In the genomic region with DNA sequence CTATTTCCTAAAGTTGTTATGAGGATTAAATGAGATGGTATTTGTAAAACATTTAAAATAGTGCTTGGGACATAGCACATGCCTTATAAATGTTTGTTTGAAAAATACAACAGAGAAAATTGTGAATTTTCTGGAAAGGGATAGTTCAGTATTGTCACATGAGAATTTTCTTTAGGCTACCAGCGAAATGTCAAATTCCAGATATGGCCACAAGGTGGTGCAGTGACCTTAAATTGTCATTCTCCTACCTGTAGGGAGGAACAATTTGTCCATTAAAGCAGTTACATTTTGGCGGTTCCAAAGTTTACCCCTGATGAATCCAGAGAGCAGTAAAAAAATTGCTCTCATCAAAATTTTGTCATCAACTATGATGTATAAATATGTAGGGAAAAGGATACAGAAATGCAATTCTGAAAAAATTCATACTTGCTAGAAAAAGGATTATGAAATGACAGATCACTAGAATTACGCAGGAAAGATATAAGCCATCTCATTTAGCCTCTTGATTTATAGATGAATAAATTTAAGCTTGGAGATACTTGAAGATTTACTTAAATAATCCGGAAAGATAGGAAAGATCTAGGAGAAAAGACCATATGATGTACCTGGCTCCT, we compare ENCODE assay signal across 8 cellular contexts. TPM values are rescaled to one million over a fixed set of nuclear protein-coding genes. Genes with fewer than 3 reads are reported as not detected.
DNase-seq lines count a peak whose midpoint lies in the region; ATAC-seq and TF ChIP-seq lines count a peak whose summit lies in the region.

No MANE protein-coding gene starts in this region.

- no peaks in the 10 kb centered on the region for H3K27me3 ChIP-seq in Panc1 (ENCODE audit: control insufficient read depth, insufficient read depth, low read length)
- H3K27me3 ChIP-seq in ovary, result no peaks in the 10 kb centered on the region
- H3K27me3 ChIP-seq in transverse colon, result peaks cover 5% of the 10 kb centered on the region

- POLR2A ChIA-PET in Panc1 (lab: Charles Lee), result no interaction called here

- H3K36me3 ChIP-seq in Panc1 (ENCODE audit: control insufficient read depth, insufficient read depth, low read length) (no peaks in the 10 kb centered on the region), ovary (no peaks in the 10 kb centered on the region), transverse colon (no peaks in the 10 kb centered on the region)

- no peaks in the 10 kb centered on the region for H3K4me1 Mint-ChIP-seq in activated T-cell treated with anti-CD3 and anti-CD28 coated beads, Interleukin-2, amount 50 U/mL, for 72 hours (ENCODE audit: low read depth)

- in situ Hi-C loops in Panc1 (cut with HindIII; ENCODE audit: low pct_unique_long_range_greater_than_20kb, low sequenced_read_pairs), result no loop called here
- in situ Hi-C loops in transverse colon (cut with MboI; ENCODE audit: low pct_ligation_motif_present in 1 of 4, low pct_unique_long_range_greater_than_20kb in 1 of 4, low sequenced_read_pairs in 3 of 4), result loop anchor here in 3 of 4 donors (5.0 to 25.0 kb wide), 2 partner anchors 133 to 608 kb away; no protein-coding TSS in a partner anchor

- H3K4me3 Mint-ChIP-seq in activated T-cell treated with anti-CD3 and anti-CD28 coated beads, Interleukin-2, amount 50 U/mL, for 72 hours, result no peak overlapping the region

- no peak overlapping the region for H3K4me3 ChIP-seq in Panc1 (ENCODE audit: low read depth in 2 of 2, low read length in 2 of 2)
- H3K4me3 ChIP-seq in fibroblast of villous mesenchyme (ENCODE audit: low read depth, low read length), result no peak overlapping the region
- no peak overlapping the region for H3K4me3 ChIP-seq in ovary
- H3K4me3 ChIP-seq in transverse colon, result no peak overlapping the region

- H3K4me1 ChIP-seq in Panc1 (ENCODE audit: control insufficient read depth, insufficient read depth, low read length) (no peaks in the 10 kb centered on the region), ovary (ENCODE audit: insufficient read depth) (no peaks in the 10 kb centered on the region), transverse colon (no peaks in the 10 kb centered on the region)

- H3K27ac Mint-ChIP-seq in activated T-cell treated with anti-CD3 and anti-CD28 coated beads, Interleukin-2, amount 50 U/mL, for 72 hours, result no peak overlapping the region

- peaks cover 10% of the 10 kb centered on the region in 2 donors for H3K9me3 Mint-ChIP-seq in activated T-cell treated with anti-CD3 and anti-CD28 coated beads, Interleukin-2, amount 50 U/mL, for 72 hours

- WGBS in ovary, 3 donors, result 26 to 35% (median 30%) methylated on average over 4 of the region's 4 CpGs
- WGBS in transverse colon (ENCODE audit: low coverage in 1 of 2), 2 donors, result 26 to 30% methylated on average over 4 of the region's 4 CpGs

- no peaks in the 10 kb centered on the region; the same call in 1 of the 2 replicates for H3K9me3 ChIP-seq in Panc1 (ENCODE audit: control insufficient read depth, insufficient read depth, low read depth, low read length)
- H3K9me3 ChIP-seq in ovary, result no peaks in the 10 kb centered on the region
- H3K9me3 ChIP-seq in transverse colon, result peaks cover 5 to 10% of the 10 kb centered on the region in 2 donors

- DNase-seq in DMS53 treated with DMSO at 0.1 percent for 48 hours (lab: John Stamatoyannopoulos, UW; ENCODE audit: unreplicated experiment) (peak; percentile 23), HS-5 (ENCODE audit: low read depth) (peak; percentile 26), Panc1 (ENCODE audit: low read depth, low spot score) (no peak), fibroblast of villous mesenchyme (ENCODE audit: low read depth) (peak; percentile 54), ovary (peak in 3 of 5 donors; percentile 26 to 61 (median 41)), transverse colon (peak; percentile 64)
- DNase-seq in activated T-cell treated with anti-CD3 and anti-CD28 coated beads, Interleukin-2, amount 50 U/mL, for 72 hours, result peak; percentile 56 to 69

- H3K27me3 Mint-ChIP-seq in activated T-cell treated with anti-CD3 and anti-CD28 coated beads, Interleukin-2, amount 50 U/mL, for 72 hours (ENCODE audit: low read depth), result no peaks in the 10 kb centered on the region

- TF ChIP-seq POLR2A in ovary (IDR thresholded peaks at IDR 0.05), result no peak
- TF ChIP-seq POLR2A in transverse colon (IDR thresholded peaks at IDR 0.05), result no peak

- no TSS peak for BruUV-seq in Panc1 (replicated peaks; lab: Mats Ljungman, UMichigan)

- H3K27ac ChIP-seq in Panc1 (ENCODE audit: low read length) (no peak overlapping the region), ovary (no peak overlapping the region), transverse colon (no peak overlapping the region)

- TF ChIP-seq EP300 in ovary (IDR thresholded peaks at IDR 0.05) (no peak), transverse colon (IDR thresholded peaks at IDR 0.05; ENCODE audit: low read depth) (no peak)

- CTCF ChIA-PET in Panc1 (lab: Charles Lee), result no interaction called here

- TF ChIP-seq CTCF in Panc1 (IDR thresholded peaks at IDR 0.05), result peak; percentile 60; the same call in 1 of the 2 replicates
- peak; percentile 73 for TF ChIP-seq CTCF in fibroblast of villous mesenchyme (IDR thresholded peaks at IDR 0.05; ENCODE audit: insufficient read depth, low read depth, low read length)
- peak in 2 of 3 donors; percentile 59 to 62 for TF ChIP-seq CTCF in ovary (IDR thresholded peaks at IDR 0.05)
- peak; percentile 76 to 86 (median 78) for TF ChIP-seq CTCF in transverse colon (IDR thresholded peaks at IDR 0.05)

- peak; percentile 56; the same call in 1 of the 2 replicates for ATAC-seq in Panc1
- no peak for ATAC-seq in activated T-cell treated with anti-CD3 and anti-CD28 coated beads, Interleukin-2, amount 50 U/mL, for 72 hours (replicated peaks in 1 of 2)
- ATAC-seq in HG03460 (IDR thresholded peaks at IDR 0.05; ENCODE audit: unreplicated experiment), result no peak

- intact Hi-C loops in Panc1 (cut with micrococcal nuclease; ENCODE audit: unreplicated experiment), result loop anchor here (1.0 to 5.0 kb wide), 2 partner anchors 73 to 134 kb away; no protein-coding TSS in a partner anchor
- intact Hi-C loops in ovary (cut with DNase I), result loop anchor here (5.0 to 10.0 kb wide), 3 partner anchors 133 to 615 kb away; no protein-coding TSS in a partner anchor
- intact Hi-C loops in transverse colon (cut with DNase I; ENCODE audit: low total_unique reads), result loop anchor here (2.0 to 10.0 kb wide), 2 partner anchors 133 to 615 kb away; no protein-coding TSS in a partner anchor

- H3K36me3 Mint-ChIP-seq in activated T-cell treated with anti-CD3 and anti-CD28 coated beads, Interleukin-2, amount 50 U/mL, for 72 hours (ENCODE audit: insufficient read depth in 2 of 2), result peaks cover 6 to 10% of the 10 kb centered on the region in 2 donors

RNA-seq across cellular contexts. Expression of a gene that starts 50.2 kb away (rescaled TPM):
- total RNA-seq in Panc1 (2021; ENCODE audit: unreplicated experiment) (not detected), fibroblast of villous mesenchyme (not detected in 2 replicates), ovary (not detected), transverse colon (not detected)
- not detected for polyA plus RNA-seq in Panc1 (2012; ENCODE audit: insufficient read length)
- total RNA-seq in activated T-cell treated with anti-CD3 and anti-CD28 coated beads, Interleukin-2, amount 50 U/mL, for 72 hours, result not detected
- not detected for polyA plus RNA-seq in ovary
